8 cellular contexts compared by ENCODE assay signal in genomic region chr20:2652724-2653510, GRCh38. TPM values are rescaled to one million over a fixed set of nuclear protein-coding genes. Genes with fewer than 3 reads are reported as not detected.
DNase-seq lines count a peak whose midpoint lies in the region; ATAC-seq and TF ChIP-seq lines count a peak whose summit lies in the region.

No MANE protein-coding gene starts in this region.

- peaks cover 7 to 44% (median 39%) of the 10 kb centered on the region in 6 donors for H3K36me3 ChIP-seq in spleen

- ATAC-seq in HG02852 (IDR thresholded peaks at IDR 0.05; ENCODE audit: unreplicated experiment) = peak; percentile 43

- TF ChIP-seq CTCF in astrocyte of the spinal cord (IDR thresholded peaks at IDR 0.05; ENCODE audit: low read depth, low read length) = no peak
- TF ChIP-seq CTCF in spleen (IDR thresholded peaks at IDR 0.05 in 8 of 11, conservative IDR thresholded peaks at IDR 0.05 in 3 of 11) = no peak

- 0 to 1% (median 1%) methylated on average over 37 to 56 of the region's 56 CpGs for WGBS in spleen, 5 donors

- DNase-seq in stimulated activated CD4-positive, alpha-beta T cell treated with anti-CD3 and anti-CD28 coated beads, Interleukin-12 subunit alpha, Interleukin-12 subunit beta, amount 100 ng/mL, for 4 hours = peak; percentile 53
- no peak for DNase-seq in stimulated activated CD4-positive, alpha-beta T cell treated with anti-CD3 and anti-CD28 coated beads, Interleukin-1b, Interleukin-23, amount 100 ng/mL, for 48 hours
- DNase-seq in NCI-H345 treated with DMSO at 0.1 percent for 48 hours (lab: John Stamatoyannopoulos, UW; ENCODE audit: unreplicated experiment) = peak; percentile 62
- peak; percentile 22 for DNase-seq in astrocyte of the spinal cord (ENCODE audit: low read depth, low spot score)
- DNase-seq in iPS-NIHi11 (ENCODE audit: low spot score) = peak; percentile 55
- DNase-seq in spleen = peak; percentile 95
- DNase-seq in 8988T = no peak

- peak in 1 of 3 donors; percentile 27 for TF ChIP-seq POLR2A in spleen (IDR thresholded peaks at IDR 0.05)

- H3K4me3 ChIP-seq in astrocyte of the spinal cord (ENCODE audit: low read depth, low read length) (peak overlapping the region; percentile 98), spleen (peak overlapping the region; percentile 70 to 100 (median 99))

- in situ Hi-C loops in astrocyte of the spinal cord (cut with HindIII; ENCODE audit: low sequenced_read_pairs) = no loop called here

- H3K9me3 ChIP-seq in spleen = no peaks in the 10 kb centered on the region

- intact Hi-C loops in spleen (cut with DNase I; ENCODE audit: low total_unique reads) = no loop called here

- no peaks in the 10 kb centered on the region for H3K27me3 ChIP-seq in spleen (replicated peaks in 1 of 7)

- peaks cover 17 to 69% (median 32%) of the 10 kb centered on the region in 6 donors for H3K4me1 ChIP-seq in spleen

- H3K27ac ChIP-seq in spleen = peak overlapping the region; percentile 88 to 96 (median 92)

RNA-seq across cellular contexts. Expression of gene NOP56, which starts 0.5 kb away (rescaled TPM):
- 100 to 1,000 TPM in 6 of 7 donors, 10 to 100 TPM in 1; 82.1 to 183 (median 127) TPM for total RNA-seq in spleen
- 100 to 1,000 TPM; 151 to 208 (median 182) TPM for polyA plus RNA-seq in spleen

RNA-seq across cellular contexts. Expression of gene IDH3B, which starts 11.1 kb away (rescaled TPM):
- 100 to 1,000 TPM in 3 of 7 donors, 10 to 100 TPM in 4; 72.7 to 105 (median 85.0) TPM for total RNA-seq in spleen
- 10 to 100 TPM; 59.4 to 87.8 (median 78.1) TPM for polyA plus RNA-seq in spleen

RNA-seq across cellular contexts. Expression of gene EBF4, which starts 39.7 kb away (rescaled TPM):
- 10 to 100 TPM in 2 of 7 donors, 1 to 10 TPM in 5; 3.9 to 19.2 (median 6.9) TPM for total RNA-seq in spleen
- 1 to 10 TPM; 2.5 to 4.8 (median 4.8) TPM for polyA plus RNA-seq in spleen

Comparison
In these comparisons a context has a peak if more than half of its experiments do, and no peak if none do; other contexts are left out.
1. DNase-seq: peak in stimulated activated CD4-positive, alpha-beta T cell treated with anti-CD3 and anti-CD28 coated beads, Interleukin-12 subunit alpha, Interleukin-12 subunit beta, amount 100 ng/mL, for 4 hours (single experiment), NCI-H345 treated with DMSO at 0.1 percent for 48 hours (single experiment), astrocyte of the spinal cord (single experiment), iPS-NIHi11 (single experiment) and spleen (single experiment); none in stimulated activated CD4-positive, alpha-beta T cell treated with anti-CD3 and anti-CD28 coated beads, Interleukin-1b, Interleukin-23, amount 100 ng/mL, for 48 hours (single experiment) and 8988T (single experiment).